18 cellular contexts compared by ENCODE assay signal in the genomic region with DNA sequence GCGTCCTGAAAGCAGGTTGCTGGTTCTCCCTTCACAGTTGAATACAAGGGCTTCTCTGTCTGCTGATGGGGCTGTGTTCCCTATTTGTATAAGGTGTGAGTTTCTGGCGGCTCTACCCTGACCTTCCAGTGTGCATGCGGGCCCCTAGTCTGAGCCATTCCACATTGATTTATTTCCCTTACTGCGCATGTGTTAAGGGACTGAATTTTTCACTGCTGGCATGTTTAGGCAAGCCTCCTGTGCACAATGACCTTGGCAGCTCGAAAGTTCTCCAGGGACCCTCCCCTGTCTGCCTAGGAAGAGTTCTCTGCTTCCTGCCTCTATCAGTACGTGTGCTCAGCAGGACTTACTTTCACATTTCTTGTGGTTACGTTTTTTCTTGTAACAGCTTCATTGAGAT. TPM values are rescaled to one million over a fixed set of nuclear protein-coding genes. Genes with fewer than 3 reads are reported as not detected.
A peak's percentile ranks its signal among the peaks of the same experiment; 100 is the strongest.
DNase-seq lines count a peak whose midpoint lies in the region; ATAC-seq and TF ChIP-seq lines count a peak whose summit lies in the region.
"Had no signal": no experiment of that assay in that cellular context is flagged by ENCODE, and none has a peak within 500 bp of the region (broad histone marks: within the 10 kb centered on the region; RNA-seq: fewer than 3 reads in every experiment).

No MANE protein-coding gene starts in this region.

- no peak overlapping the region for H3K14ac ChIP-seq in H9 (ENCODE audit: insufficient read depth, low read length)

- POLR2A ChIA-PET in activated CD8-positive, alpha-beta T cell treated with anti-CD3 and anti-CD28 coated beads, Interleukin-2, amount 10 ng/mL, durations not matched to agents 7 days and 5 days (lab: Charles Lee), result no interaction called here

- no peak overlapping the region for H4K91ac ChIP-seq in H9 (ENCODE audit: insufficient read length, low read depth, low read length)

- peak overlapping the region in 2 of 3 experiments; percentile 15 to 73; a peak in 2 of 7 replicates for H3K27ac Mint-ChIP-seq in H9
- H3K27ac Mint-ChIP-seq in activated CD8-positive, alpha-beta T cell treated with anti-CD3 and anti-CD28 coated beads, Interleukin-2, amount 10 ng/mL, durations not matched to agents 7 days and 5 days, result peak overlapping the region; percentile 79
- H3K27ac Mint-ChIP-seq in activated CD8-positive, alpha-beta memory T cell treated with anti-CD3 and anti-CD28 coated beads, Interleukin-2, amount 10 ng/mL, durations not matched to agents 7 days and 5 days, result no peak overlapping the region

- CTCF ChIA-PET in activated CD8-positive, alpha-beta T cell treated with anti-CD3 and anti-CD28 coated beads, Interleukin-2, amount 10 ng/mL, durations not matched to agents 7 days and 5 days (lab: Charles Lee), result interaction anchor here (4.5 kb wide), 1 partner anchor 88 kb away, joined by 30 read pairs; no protein-coding TSS in a partner anchor
- CTCF ChIA-PET in activated CD8-positive, alpha-beta memory T cell treated with anti-CD3 and anti-CD28 coated beads, Interleukin-2, amount 10 ng/mL, durations not matched to agents 7 days and 5 days (lab: Charles Lee), result interaction anchor here (1.2 kb wide), 1 partner anchor 17 kb away, joined by 3 read pairs; no protein-coding TSS in a partner anchor

- H4K20me1 ChIP-seq in H9 (ENCODE audit: control insufficient read depth, insufficient read depth, insufficient read length), result no peaks in the 10 kb centered on the region

- no peak overlapping the region for H3K4me3 ChIP-seq in heart right ventricle
- H3K4me3 ChIP-seq: mucosa of descending colon, Peyer's patch had no signal

- peaks cover 18 to 29% (median 25%) of the 10 kb centered on the region in 3 experiments for H3K36me3 Mint-ChIP-seq in H9 (ENCODE audit: insufficient read depth in 1 of 3, low read depth in 3 of 3)
- peaks cover 8% of the 10 kb centered on the region for H3K36me3 Mint-ChIP-seq in activated CD8-positive, alpha-beta T cell treated with anti-CD3 and anti-CD28 coated beads, Interleukin-2, amount 10 ng/mL, durations not matched to agents 7 days and 5 days (ENCODE audit: low read depth)
- H3K36me3 Mint-ChIP-seq in activated CD8-positive, alpha-beta memory T cell treated with anti-CD3 and anti-CD28 coated beads, Interleukin-2, amount 10 ng/mL, durations not matched to agents 7 days and 5 days, result peaks cover 11% of the 10 kb centered on the region

- ATAC-seq in activated CD8-positive, alpha-beta T cell treated with anti-CD3 and anti-CD28 coated beads, Interleukin-2, amount 10 ng/mL, durations not matched to agents 7 days and 5 days, result no peak
- ATAC-seq in heart right ventricle (peak in 7 of 8 donors; percentile 6 to 28 (median 23)), GM21737 (IDR thresholded peaks at IDR 0.05; ENCODE audit: unreplicated experiment) (no peak), GM21526 (IDR thresholded peaks at IDR 0.05; ENCODE audit: low FRiP score, unreplicated experiment) (no peak)
- no peak for ATAC-seq in activated CD8-positive, alpha-beta memory T cell treated with anti-CD3 and anti-CD28 coated beads, Interleukin-2, amount 10 ng/mL, durations not matched to agents 7 days and 5 days
- ATAC-seq: HCT116, mucosa of descending colon had no signal

- H3K79me1 ChIP-seq in H9 (ENCODE audit: insufficient read depth, low read depth, low read length, poor library complexity, severe bottlenecking), result no peaks in the 10 kb centered on the region

- peaks cover 0 to 20% (median 6%) of the 10 kb centered on the region in 9 donors for H3K36me3 ChIP-seq in heart right ventricle

- no peak overlapping the region for H2BK5ac ChIP-seq in H9 (ENCODE audit: insufficient read length, low read length)

- WGBS in H9 (ENCODE audit: extremely low coverage, insufficient read length, low lambda C conversion rate), result no CpG with 5 or more reads among the region's 7 CpGs
- 27% methylated on average over 7 of the region's 7 CpGs for WGBS in heart right ventricle, 2 donors

- no peak overlapping the region for H3K9ac ChIP-seq in H9 (ENCODE audit: extremely low read depth, insufficient read length, low read length)

- no peaks in the 10 kb centered on the region for H3K27me3 Mint-ChIP-seq in H9 (ENCODE audit: low read depth)
- no peaks in the 10 kb centered on the region for H3K27me3 Mint-ChIP-seq in activated CD8-positive, alpha-beta T cell treated with anti-CD3 and anti-CD28 coated beads, Interleukin-2, amount 10 ng/mL, durations not matched to agents 7 days and 5 days (ENCODE audit: low read depth)
- no peaks in the 10 kb centered on the region for H3K27me3 Mint-ChIP-seq in activated CD8-positive, alpha-beta memory T cell treated with anti-CD3 and anti-CD28 coated beads, Interleukin-2, amount 10 ng/mL, durations not matched to agents 7 days and 5 days

- intact Hi-C loops in heart right ventricle (cut with DNase I), result loop anchor here in 4 of 10 donors (5.0 kb wide), 3 partner anchors 85 to 205 kb away; no protein-coding TSS in a partner anchor
- intact Hi-C loops in posterior vena cava (cut with DNase I), result no loop called here

- H3K27me3 ChIP-seq in H9 (ENCODE audit: insufficient read depth, low read length) (no peaks in the 10 kb centered on the region), heart right ventricle (no peaks in the 10 kb centered on the region)
- H3K27me3 ChIP-seq: Peyer's patch had no signal

- H3K27ac ChIP-seq in H9 (ENCODE audit: insufficient read length, low read depth, low read length) (no peak overlapping the region), heart right ventricle (peak overlapping the region in 8 of 10 donors; percentile 15 to 81 (median 62))
- H3K27ac ChIP-seq: C4-2B had no signal

- no peak overlapping the region for H2BK20ac ChIP-seq in H9 (ENCODE audit: low read depth, low read length, poor library complexity, severe bottlenecking)

- H2BK120ac ChIP-seq in H9 (ENCODE audit: low read depth, low read length, poor library complexity, severe bottlenecking), result no peak overlapping the region

- H3K4me2 ChIP-seq in H9 (ENCODE audit: insufficient read depth, insufficient read length, low read length), result no peak overlapping the region

- H3K23ac ChIP-seq in H9 (ENCODE audit: insufficient read length, low read depth, low read length), result no peak overlapping the region

- H2AFZ ChIP-seq in H9 (ENCODE audit: low read length), result no peak overlapping the region

- H3K56ac ChIP-seq in H9 (ENCODE audit: insufficient read length, low read depth, low read length), result no peak overlapping the region

- no peak overlapping the region for H4K5ac ChIP-seq in H9 (ENCODE audit: insufficient read length, low read depth, low read length)

- TF ChIP-seq CTCF in H9 (conservative IDR thresholded peaks at IDR 0.05), result no peak
- no peak for TF ChIP-seq CTCF in heart right ventricle (IDR thresholded peaks at IDR 0.05)

- no peak overlapping the region for H2BK12ac ChIP-seq in H9 (ENCODE audit: insufficient read length, low read depth, low read length)

- DNase-seq in H9 (no peak), heart right ventricle (peak in 1 of 2 donors; percentile 27), posterior vena cava (ENCODE audit: low spot score) (peak; percentile 18), NCI-H146 treated with DMSO at 0.1 percent for 48 hours (lab: John Stamatoyannopoulos, UW; ENCODE audit: unreplicated experiment) (no peak)
- no peak for DNase-seq in activated CD8-positive, alpha-beta T cell treated with anti-CD3 and anti-CD28 coated beads, Interleukin-2, amount 10 ng/mL, durations not matched to agents 7 days and 5 days
- DNase-seq in activated CD8-positive, alpha-beta memory T cell treated with anti-CD3 and anti-CD28 coated beads, Interleukin-2, amount 10 ng/mL, durations not matched to agents 7 days and 5 days, result no peak
- DNase-seq: cortex of kidney, DMS79, Karpas-422, mucosa of descending colon, NCI-H1417 treated with DMSO at 0.1 percent for 48 hours, NCI-H748 treated with DMSO at 0.1 percent for 48 hours, Peyer's patch, posterior cingulate gyrus had no signal

- H3K18ac ChIP-seq in H9 (ENCODE audit: insufficient read length, low read depth, low read length), result no peak overlapping the region

- no peak overlapping the region for H2BK15ac ChIP-seq in H9 (ENCODE audit: low read depth, low read length)

- no peak overlapping the region for H3K4me3 Mint-ChIP-seq in H9
- peak overlapping the region; percentile 13 for H3K4me3 Mint-ChIP-seq in activated CD8-positive, alpha-beta T cell treated with anti-CD3 and anti-CD28 coated beads, Interleukin-2, amount 10 ng/mL, durations not matched to agents 7 days and 5 days
- no peak overlapping the region for H3K4me3 Mint-ChIP-seq in activated CD8-positive, alpha-beta memory T cell treated with anti-CD3 and anti-CD28 coated beads, Interleukin-2, amount 10 ng/mL, durations not matched to agents 7 days and 5 days

- no peaks in the 10 kb centered on the region for H3K23me2 ChIP-seq in H9 (ENCODE audit: insufficient read length, low read depth, low read length, poor library complexity, severe bottlenecking)

- H3K9me3 ChIP-seq in H9 (ENCODE audit: control insufficient read depth, low read depth, low read length) (no peaks in the 10 kb centered on the region), heart right ventricle (no peaks in the 10 kb centered on the region)
- H3K9me3 ChIP-seq: mucosa of descending colon, Peyer's patch had no signal

- H3K4ac ChIP-seq in H9 (ENCODE audit: low read depth, low read length), result no peak overlapping the region

- H3K4me1 Mint-ChIP-seq in H9, result peaks cover 16 to 24% of the 10 kb centered on the region in 2 experiments
- H3K4me1 Mint-ChIP-seq in activated CD8-positive, alpha-beta T cell treated with anti-CD3 and anti-CD28 coated beads, Interleukin-2, amount 10 ng/mL, durations not matched to agents 7 days and 5 days (ENCODE audit: low read depth), result peaks cover 13% of the 10 kb centered on the region
- H3K4me1 Mint-ChIP-seq in activated CD8-positive, alpha-beta memory T cell treated with anti-CD3 and anti-CD28 coated beads, Interleukin-2, amount 10 ng/mL, durations not matched to agents 7 days and 5 days, result peaks cover 7% of the 10 kb centered on the region

- H4K8ac ChIP-seq in H9 (replicated peaks; ENCODE audit: insufficient read length, low read depth, low read length), result no peak overlapping the region

- H2AK5ac ChIP-seq in H9 (ENCODE audit: insufficient read length, low read length), result no peak overlapping the region

- H3K79me2 ChIP-seq in H9 (ENCODE audit: insufficient read depth, low read length), result no peaks in the 10 kb centered on the region; the same call in 1 of the 2 replicates

- H3K4me1 ChIP-seq in H9 (ENCODE audit: insufficient read depth, low read length) (no peaks in the 10 kb centered on the region), heart right ventricle (peaks cover 21 to 74% (median 62%) of the 10 kb centered on the region in 9 donors)

- peaks cover 10 to 19% of the 10 kb centered on the region in 2 experiments for H3K9me3 Mint-ChIP-seq in H9
- H3K9me3 Mint-ChIP-seq in activated CD8-positive, alpha-beta T cell treated with anti-CD3 and anti-CD28 coated beads, Interleukin-2, amount 10 ng/mL, durations not matched to agents 7 days and 5 days (ENCODE audit: insufficient read depth), result no peaks in the 10 kb centered on the region
- H3K9me3 Mint-ChIP-seq in activated CD8-positive, alpha-beta memory T cell treated with anti-CD3 and anti-CD28 coated beads, Interleukin-2, amount 10 ng/mL, durations not matched to agents 7 days and 5 days (ENCODE audit: low read depth), result no peaks in the 10 kb centered on the region

- no peak overlapping the region for H3T11ph ChIP-seq in H9 (ENCODE audit: low read length)

RNA-seq across cellular contexts. Expression of a gene that starts 11.4 kb away (rescaled TPM):
- total RNA-seq in H9 (2021) (30.6 and 34.2 TPM in 2 replicates), heart right ventricle (100 to 1,000 TPM; 182 to 423 (median 320) TPM), posterior vena cava (10 to 100 TPM; 29.4 to 39.2 TPM)
- 10 to 100 TPM; 28.6 to 28.7 TPM for total RNA-seq in activated CD8-positive, alpha-beta T cell treated with anti-CD3 and anti-CD28 coated beads, Interleukin-2, amount 10 ng/mL, durations not matched to agents 7 days and 5 days
- polyA plus RNA-seq in heart right ventricle, result 10 to 100 TPM; 35.5 to 41.2 TPM
- 10 to 100 TPM; 27.3 to 31.1 TPM for total RNA-seq in activated CD8-positive, alpha-beta memory T cell treated with anti-CD3 and anti-CD28 coated beads, Interleukin-2, amount 10 ng/mL, durations not matched to agents 7 days and 5 days

Comparison
In these comparisons a context has a peak if more than half of its experiments do, and no peak if none do; other contexts are left out.
1. ATAC-seq: peak in heart right ventricle (7 of 8); none in activated CD8-positive, alpha-beta T cell treated with anti-CD3 and anti-CD28 coated beads, Interleukin-2, amount 10 ng/mL, durations not matched to agents 7 days and 5 days (single experiment), GM21737 (single experiment), activated CD8-positive, alpha-beta memory T cell treated with anti-CD3 and anti-CD28 coated beads, Interleukin-2, amount 10 ng/mL, durations not matched to agents 7 days and 5 days (single experiment) and GM21526 (single experiment).